ENCODE assay signal across 8 cellular contexts in genomic region chr18:22170421-22171262, GRCh38. TPM values are rescaled to one million over a fixed set of nuclear protein-coding genes. Genes with fewer than 3 reads are reported as not detected.
A peak's percentile ranks its signal among the peaks of the same experiment; 100 is the strongest.
DNase-seq lines count a peak whose midpoint lies in the region; ATAC-seq and TF ChIP-seq lines count a peak whose summit lies in the region.

No MANE protein-coding gene starts in this region.

- H3K9me3 ChIP-seq in RWPE2 (ENCODE audit: severe bottlenecking), result no peaks in the 10 kb centered on the region
- no peaks in the 10 kb centered on the region for H3K9me3 ChIP-seq in mucosa of rectum (ENCODE audit: control insufficient read depth in 2 of 2, low read length in 2 of 2)

- peak overlapping the region; percentile 86 to 87 for H3K27ac Mint-ChIP-seq in effector memory CD8-positive, alpha-beta T cell

- H3K4me3 Mint-ChIP-seq in effector memory CD8-positive, alpha-beta T cell, result peak overlapping the region; percentile 91 to 96

- H3K27ac ChIP-seq in RWPE2 (ENCODE audit: poor library complexity, severe bottlenecking) (peak overlapping the region; percentile 41), mucosa of rectum (ENCODE audit: low read depth in 2 of 2, low read length in 2 of 2) (peak overlapping the region; percentile 93 to 96)

- DNase-seq in NCI-H2196 (lab: John Stamatoyannopoulos, UW; ENCODE audit: unreplicated experiment) (peak; percentile 32), NCI-H2196 treated with DMSO at 0.1 percent for 48 hours (lab: John Stamatoyannopoulos, UW; ENCODE audit: unreplicated experiment) (no peak), RWPE2 (ENCODE audit: low spot score) (peak; percentile 70), omental fat pad (ENCODE audit: low spot score) (no peak), NCI-H510A (lab: John Stamatoyannopoulos, UW) (no peak)
- no peak for DNase-seq in effector memory CD8-positive, alpha-beta T cell

- H3K36me3 Mint-ChIP-seq in effector memory CD8-positive, alpha-beta T cell (ENCODE audit: insufficient read depth), result peaks cover 22% of the 10 kb centered on the region

- ATAC-seq in RWPE2 (ENCODE audit: low read depth), result peak; percentile 40
- ATAC-seq in effector memory CD8-positive, alpha-beta T cell (replicated peaks), result no peak
- no peak for ATAC-seq in HG02885 (IDR thresholded peaks at IDR 0.05; ENCODE audit: poor library complexity, unreplicated experiment)
- ATAC-seq in omental fat pad (ENCODE audit: low FRiP score), result no peak

- H3K9me3 Mint-ChIP-seq in effector memory CD8-positive, alpha-beta T cell, result no peaks in the 10 kb centered on the region

- H3K27me3 ChIP-seq in RWPE2 (ENCODE audit: insufficient read depth, poor library complexity, severe bottlenecking) (peaks cover 31% of the 10 kb centered on the region), mucosa of rectum (ENCODE audit: control insufficient read depth in 2 of 2, insufficient read depth in 2 of 2, low read length in 2 of 2) (peaks cover 16 to 20% of the 10 kb centered on the region in 2 donors)

- H3K9ac ChIP-seq in mucosa of rectum (ENCODE audit: low read depth in 1 of 2, low read length in 2 of 2), result peak overlapping the region; percentile 92 to 99

- peaks cover 14% of the 10 kb centered on the region for H3K4me1 ChIP-seq in RWPE2 (ENCODE audit: insufficient read depth, poor library complexity, severe bottlenecking)
- peaks cover 8 to 10% of the 10 kb centered on the region in 2 donors for H3K4me1 ChIP-seq in mucosa of rectum (ENCODE audit: control insufficient read depth in 2 of 2, insufficient read depth in 2 of 2, low read length in 2 of 2)

- H3K36me3 ChIP-seq in RWPE2 (ENCODE audit: low read depth), result peaks cover 11% of the 10 kb centered on the region
- H3K36me3 ChIP-seq in mucosa of rectum (ENCODE audit: control insufficient read depth in 2 of 2, insufficient read depth in 2 of 2, low read length in 2 of 2), result peaks cover 0 to 13% of the 10 kb centered on the region in 2 donors

- H3K4me1 Mint-ChIP-seq in effector memory CD8-positive, alpha-beta T cell (ENCODE audit: low read depth in 2 of 2), result peaks cover 15 to 21% of the 10 kb centered on the region in 2 donors

- peaks cover 73 to 91% of the 10 kb centered on the region in 2 donors for H3K27me3 Mint-ChIP-seq in effector memory CD8-positive, alpha-beta T cell

- H3K4me3 ChIP-seq in RWPE2 (ENCODE audit: severe bottlenecking), result peak overlapping the region; percentile 82
- H3K4me3 ChIP-seq in mucosa of rectum (ENCODE audit: low read length in 2 of 2), result peak overlapping the region; percentile 83 to 86

- TF ChIP-seq CTCF in RWPE2 (IDR thresholded peaks at IDR 0.05; ENCODE audit: poor library complexity, severe bottlenecking) (no peak), omental fat pad (IDR thresholded peaks at IDR 0.05) (no peak)

RNA-seq across cellular contexts. Expression of gene GATA6, which starts 1.3 kb away (rescaled TPM):
- total RNA-seq in omental fat pad, result 10 to 100 TPM; 12.1 to 48.9 (median 25.2) TPM

Comparison
In these comparisons a context has a peak if more than half of its experiments do, and no peak if none do; other contexts are left out.
1. DNase-seq: peak in NCI-H2196 (single experiment) and RWPE2 (single experiment); none in NCI-H2196 treated with DMSO at 0.1 percent for 48 hours (single experiment), effector memory CD8-positive, alpha-beta T cell (0 of 3), omental fat pad (single experiment) and NCI-H510A (single experiment).